8 cellular contexts compared by ENCODE assay signal in genomic region chr4:108466936-108467902, GRCh38.
DNase-seq lines count a peak whose midpoint lies in the region; ATAC-seq and TF ChIP-seq lines count a peak whose summit lies in the region.

No MANE protein-coding gene starts in this region.

- no peak for TF ChIP-seq CTCF in GM12865 (IDR thresholded peaks at IDR 0.05; ENCODE audit: insufficient read depth, low read depth, low read length, missing control alignments)
- TF ChIP-seq CTCF in transverse colon (IDR thresholded peaks at IDR 0.05) = no peak

- in situ Hi-C loops in transverse colon (cut with MboI; ENCODE audit: low pct_ligation_motif_present in 1 of 4, low pct_unique_long_range_greater_than_20kb in 1 of 4, low sequenced_read_pairs in 3 of 4) = no loop called here

- DNase-seq in GM12865 (ENCODE audit: low read depth) (peak; percentile 92), adipocyte (ENCODE audit: low read depth) (peak; percentile 73), renal cortical epithelial cell (ENCODE audit: low read depth) (peak; percentile 93), NCI-H526 treated with DMSO at 0.1 percent for 48 hours (lab: John Stamatoyannopoulos, UW) (no peak), transverse colon (no peak), mucosa of gallbladder (ENCODE audit: low spot score) (no peak)

- H3K36me3 ChIP-seq in adipocyte (ENCODE audit: control insufficient read depth, insufficient read depth, low read length, severe bottlenecking) (no peaks in the 10 kb centered on the region), transverse colon (no peaks in the 10 kb centered on the region)

- H3K4me3 ChIP-seq in GM12865 (ENCODE audit: low read depth, low read length) = peak overlapping the region; percentile 25
- no peak overlapping the region for H3K4me3 ChIP-seq in adipocyte (ENCODE audit: low read length)
- H3K4me3 ChIP-seq in transverse colon = no peak overlapping the region

- no peaks in the 10 kb centered on the region for H3K27me3 ChIP-seq in adipocyte (replicated peaks; ENCODE audit: control insufficient read depth, insufficient read depth, low read length)
- H3K27me3 ChIP-seq in transverse colon = no peaks in the 10 kb centered on the region

- ATAC-seq in GM21515 (IDR thresholded peaks at IDR 0.05; ENCODE audit: unreplicated experiment) (peak; percentile 97), HG03575 (IDR thresholded peaks at IDR 0.05; ENCODE audit: extremely low read depth, insufficient number of reproducible peaks, low FRiP score, unreplicated experiment) (peak; percentile 95)

- H3K27ac ChIP-seq in transverse colon = no peak overlapping the region

- no peak for TF ChIP-seq POLR2A in transverse colon (IDR thresholded peaks at IDR 0.05)

- no peaks in the 10 kb centered on the region for H3K9me3 ChIP-seq in adipocyte (ENCODE audit: control insufficient read depth, low read length)
- H3K9me3 ChIP-seq in transverse colon = no peaks in the 10 kb centered on the region

- H3K9ac ChIP-seq in adipocyte (ENCODE audit: low read length) = no peak overlapping the region

- no peak for TF ChIP-seq EP300 in transverse colon (IDR thresholded peaks at IDR 0.05; ENCODE audit: low read depth)

- WGBS in transverse colon (ENCODE audit: low coverage in 1 of 2), 2 donors = 73 to 86% methylated on average over 5 to 7 of the region's 7 CpGs

- H3K4me1 ChIP-seq in adipocyte (ENCODE audit: control insufficient read depth, insufficient read depth, low read length) (peaks cover 9% of the 10 kb centered on the region), transverse colon (no peaks in the 10 kb centered on the region)

- intact Hi-C loops in transverse colon (cut with DNase I; ENCODE audit: low total_unique reads) = no loop called here

Comparison
In these comparisons a context has a peak if more than half of its experiments do, and no peak if none do; other contexts are left out.
1. DNase-seq: peak in GM12865 (single experiment), adipocyte (single experiment) and renal cortical epithelial cell (single experiment); none in NCI-H526 treated with DMSO at 0.1 percent for 48 hours (single experiment), transverse colon (single experiment) and mucosa of gallbladder (single experiment).